Comparison of ENCODE assay signal across 9 cellular contexts in the genomic region with DNA sequence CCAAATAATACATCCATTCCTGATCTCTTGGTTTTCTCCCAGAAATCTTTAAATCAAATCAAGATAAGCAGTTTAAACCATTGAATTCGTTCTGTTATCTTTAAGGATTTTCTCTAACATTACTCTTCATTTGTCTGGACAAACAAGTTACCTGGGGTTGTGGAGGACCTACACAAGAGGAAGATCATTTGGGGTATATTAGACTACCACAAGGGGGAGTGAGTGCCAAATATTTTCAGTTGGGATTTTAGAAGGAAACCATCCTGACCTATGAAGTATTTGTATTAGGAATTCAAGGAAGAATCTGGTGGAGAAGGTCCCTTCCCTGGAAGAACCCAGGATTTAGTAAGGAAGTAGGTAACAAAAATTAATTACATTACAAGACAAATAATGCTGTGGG. TPM values are rescaled to one million over a fixed set of nuclear protein-coding genes. Genes with fewer than 3 reads are reported as not detected.
A peak's percentile ranks its signal among the peaks of the same experiment; 100 is the strongest.
DNase-seq lines count a peak whose midpoint lies in the region; ATAC-seq, FAIRE-seq and TF ChIP-seq lines count a peak whose summit lies in the region.
"Had no signal": no experiment of that assay in that cellular context is flagged by ENCODE, and none has a peak within 500 bp of the region (broad histone marks: within the 10 kb centered on the region; RNA-seq: fewer than 3 reads in every experiment).

No MANE protein-coding gene starts in this region.

- no peaks in the 10 kb centered on the region for H3K36me3 ChIP-seq in astrocyte (ENCODE audit: insufficient read depth, low read length)

- H3K27me3 ChIP-seq in astrocyte (ENCODE audit: insufficient read depth, low read length), result peaks cover 10% of the 10 kb centered on the region

- H3K79me2 ChIP-seq in astrocyte (ENCODE audit: insufficient read depth, low read length), result no peaks in the 10 kb centered on the region

- H3K4me1 ChIP-seq in astrocyte (ENCODE audit: insufficient read depth, low read length), result no peaks in the 10 kb centered on the region

- ATAC-seq in HG02885 (IDR thresholded peaks at IDR 0.05; ENCODE audit: poor library complexity, unreplicated experiment), result no peak

- H3K36me3 Mint-ChIP-seq in astrocyte (ENCODE audit: low read depth, unreplicated experiment) (no peaks in the 10 kb centered on the region), mesothelial cell of epicardium (no peaks in the 10 kb centered on the region)

- no peaks in the 10 kb centered on the region for H4K20me1 ChIP-seq in astrocyte (ENCODE audit: insufficient read depth, low read length)

- no peak overlapping the region for H3K4me3 Mint-ChIP-seq in astrocyte (ENCODE audit: unreplicated experiment)
- H3K4me3 Mint-ChIP-seq in mesothelial cell of epicardium, result no peak overlapping the region

- no peak overlapping the region for H3K27ac ChIP-seq in astrocyte (ENCODE audit: low read depth, low read length)

- DNase-seq in DMS 273 treated with DMSO at 0.1 percent for 48 hours (lab: John Stamatoyannopoulos, UW) (peak; percentile 6), astrocyte (ENCODE audit: low read depth) (peak; percentile 8), mesothelial cell of epicardium (ENCODE audit: low spot score in 2 of 2, unreplicated experiment in 2 of 2) (no peak), DMS153 treated with DMSO at 0.1 percent for 48 hours (lab: John Stamatoyannopoulos, UW; ENCODE audit: unreplicated experiment) (no peak), HK-2 (ENCODE audit: unreplicated experiment) (no peak), NCI-H345 (lab: John Stamatoyannopoulos, UW) (no peak)
- peak; percentile 7 for DNase-seq in Jurkat, Clone E6-1 (ENCODE audit: low read depth, low spot score)
- DNase-seq: substantia nigra had no signal

- H3K27ac Mint-ChIP-seq in astrocyte (ENCODE audit: unreplicated experiment), result no peak overlapping the region
- no peak overlapping the region for H3K27ac Mint-ChIP-seq in mesothelial cell of epicardium

- H3K9ac ChIP-seq in astrocyte (ENCODE audit: low read length), result no peak overlapping the region

- H3K4me1 Mint-ChIP-seq in astrocyte (ENCODE audit: low read depth, unreplicated experiment), result peaks cover 4% of the 10 kb centered on the region
- peaks cover 28% of the 10 kb centered on the region for H3K4me1 Mint-ChIP-seq in mesothelial cell of epicardium

- H3K9me3 Mint-ChIP-seq in astrocyte (ENCODE audit: unreplicated experiment) (no peaks in the 10 kb centered on the region), mesothelial cell of epicardium (no peaks in the 10 kb centered on the region)

- H3K4me3 ChIP-seq in Jurkat, Clone E6-1 (ENCODE audit: low read length), result no peak overlapping the region
- H3K4me3 ChIP-seq in astrocyte (ENCODE audit: insufficient read depth, low read depth, low read length), result no peak overlapping the region

- H3K27me3 Mint-ChIP-seq in astrocyte (ENCODE audit: low read depth, unreplicated experiment) (peaks cover 10% of the 10 kb centered on the region), mesothelial cell of epicardium (ENCODE audit: low read depth) (peaks cover 26% of the 10 kb centered on the region)

- no peaks in the 10 kb centered on the region for H3K9me3 ChIP-seq in astrocyte (ENCODE audit: insufficient read depth, low read depth, low read length)

- H2AFZ ChIP-seq in astrocyte (ENCODE audit: low read depth, low read length), result no peak overlapping the region

- TF ChIP-seq CTCF in astrocyte (IDR thresholded peaks at IDR 0.05; ENCODE audit: insufficient read depth, low read depth, low read length), result peak; percentile 49
- peak; percentile 56 for TF ChIP-seq CTCF in mesothelial cell of epicardium (IDR thresholded peaks at IDR 0.05; ENCODE audit: unreplicated experiment)

- no peak for FAIRE-seq in astrocyte (lab: Jason Lieb, UNC)

- no peak overlapping the region for H3K4me2 ChIP-seq in astrocyte (ENCODE audit: low read length)

RNA-seq across cellular contexts. Expression of a gene that starts 12.0 kb away (rescaled TPM):
- polyA plus RNA-seq in Jurkat, Clone E6-1 (2012; ENCODE audit: insufficient read depth, insufficient read length), result 0.41 TPM
- total RNA-seq in astrocyte (0.25 and 0.36 TPM in 2 replicates), mesothelial cell of epicardium (4.1 to 5.1 TPM (median 4.8 TPM) in 3 replicates)

RNA-seq across cellular contexts. Expression of a gene that starts 46.6 kb away (rescaled TPM):
- 94.5 TPM for polyA plus RNA-seq in Jurkat, Clone E6-1 (2012; ENCODE audit: insufficient read depth, insufficient read length)
- total RNA-seq in astrocyte (77.4 and 81.3 TPM in 2 replicates), mesothelial cell of epicardium (81.7 to 88.6 TPM (median 88.3 TPM) in 3 replicates)

RNA-seq across cellular contexts. Expression of a gene that starts 59.2 kb away (rescaled TPM):
- polyA plus RNA-seq in Jurkat, Clone E6-1 (2012; ENCODE audit: insufficient read depth, insufficient read length), result not detected
- 2.8 and 3.0 TPM in 2 replicates for total RNA-seq in astrocyte
- total RNA-seq in mesothelial cell of epicardium, result 0.31 to 0.93 TPM (median 0.64 TPM) in 3 replicates

Comparison
In these comparisons a context has a peak if more than half of its experiments do, and no peak if none do; other contexts are left out.
1. DNase-seq: peak in DMS 273 treated with DMSO at 0.1 percent for 48 hours (single experiment), Jurkat, Clone E6-1 (single experiment) and astrocyte (single experiment); none in mesothelial cell of epicardium (0 of 2), DMS153 treated with DMSO at 0.1 percent for 48 hours (single experiment), HK-2 (single experiment) and NCI-H345 (single experiment).